Comparison of ENCODE assay signal across 1 cellular context in genomic region chr14:96638041-96638855, GRCh38.
TF ChIP-seq lines count a peak whose summit lies in the region.

No MANE protein-coding gene starts in this region.

TF ChIP-seq in H1, 55 proteins besides CTCF, POLR2A, EP300 and RAD21:
- TF ChIP-seq RNF2 (IDR thresholded peaks at IDR 0.05; ENCODE audit: borderline replicate concordance, low read depth, low read length, missing control alignments, poor library complexity, severe bottlenecking), result no peak
- no peak for TF ChIP-seq HDAC2 (IDR thresholded peaks at IDR 0.05; ENCODE audit: borderline replicate concordance in 1 of 2, low read depth in 2 of 2, low read length in 2 of 2)
- TF ChIP-seq JUND (IDR thresholded peaks at IDR 0.05; ENCODE audit: low read length), result no peak
- no peak for TF ChIP-seq ZNF274 (IDR thresholded peaks at IDR 0.05; ENCODE audit: borderline replicate concordance, extremely low read depth, low read length)
- TF ChIP-seq CREB1 (IDR thresholded peaks at IDR 0.05), result no peak
- no peak for TF ChIP-seq MAX (IDR thresholded peaks at IDR 0.05)
- no peak for TF ChIP-seq RXRA (IDR thresholded peaks at IDR 0.05; ENCODE audit: insufficient read depth, low read depth, low read length)
